In the genomic region with DNA sequence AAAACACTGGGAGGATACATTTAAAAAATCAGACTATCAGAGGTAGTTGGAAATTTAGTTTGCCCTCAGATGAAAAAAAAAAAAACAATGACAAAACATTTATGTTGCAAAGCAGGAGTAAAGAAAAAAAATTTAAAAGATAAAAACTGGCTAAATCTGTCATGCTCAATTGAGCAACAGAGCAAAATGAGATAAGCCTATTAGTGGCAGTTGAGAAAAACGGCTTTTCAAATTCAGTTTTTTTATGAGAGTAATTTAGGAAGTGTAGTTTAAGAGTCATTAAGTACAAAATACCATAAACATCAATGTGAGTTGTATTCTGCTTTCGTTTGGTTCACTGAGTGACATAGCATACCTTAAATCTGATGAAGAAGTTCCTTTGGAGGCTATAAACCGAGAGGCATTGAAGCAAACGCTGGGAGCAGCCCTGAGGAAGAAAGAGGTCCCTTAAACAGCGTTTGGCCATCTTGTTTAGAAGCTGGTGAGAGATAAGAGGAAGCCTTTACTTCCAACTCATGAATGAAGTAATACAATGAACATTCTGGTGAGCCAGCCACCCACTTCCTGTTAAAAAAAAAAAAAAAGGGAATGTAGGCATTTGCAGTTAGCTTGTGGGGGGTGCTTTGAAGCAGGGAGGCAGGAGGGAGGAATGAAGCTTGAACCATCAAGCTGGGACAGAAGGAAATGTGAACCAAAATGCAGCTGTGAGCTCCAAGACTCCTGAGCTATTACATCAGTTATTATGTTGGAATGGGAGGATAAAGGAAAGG, we compare ENCODE assay signal across 9 cellular contexts.
A peak's percentile ranks its signal among the peaks of the same experiment; 100 is the strongest.
DNase-seq lines count a peak whose midpoint lies in the region; ATAC-seq and TF ChIP-seq lines count a peak whose summit lies in the region.
"Had no signal": no experiment of that assay in that cellular context is flagged by ENCODE, and none has a peak within 500 bp of the region (broad histone marks: within the 10 kb centered on the region; RNA-seq: fewer than 3 reads in every experiment).

No MANE protein-coding gene starts in this region.

- H3K4me1 Mint-ChIP-seq in type B pancreatic cell (ENCODE audit: unreplicated experiment): peaks cover 8% of the 10 kb centered on the region

- ATAC-seq in HG02870 (IDR thresholded peaks at IDR 0.05; ENCODE audit: unreplicated experiment): no peak

- TF ChIP-seq CTCF in type B pancreatic cell (conservative IDR thresholded peaks at IDR 0.05): no peak

- no peak overlapping the region for H3K27ac Mint-ChIP-seq in type B pancreatic cell

- in situ Hi-C loops in SK-MEL-5 (cut with HindIII; ENCODE audit: low pct_unique_long_range_greater_than_20kb, low sequenced_read_pairs): no loop called here

- H3K36me3 Mint-ChIP-seq in type B pancreatic cell: no peaks in the 10 kb centered on the region

- H3K9me3 Mint-ChIP-seq in type B pancreatic cell: no peaks in the 10 kb centered on the region

- peak; percentile 77 for DNase-seq in H4 (ENCODE audit: low spot score)
- peak; percentile 23 for DNase-seq in SK-MEL-5 (ENCODE audit: low read depth, low spot score)
- DNase-seq in foreskin melanocyte: peak; percentile 74
- peak; percentile 72 for DNase-seq in skeletal muscle cell (ENCODE audit: low read depth)
- no peak for DNase-seq in type B pancreatic cell (ENCODE audit: extremely low spot score, unreplicated experiment)
- no peak for DNase-seq in T-helper 9 cell
- no peak for DNase-seq in ureter (ENCODE audit: low spot score)
- DNase-seq: anterior cingulate cortex had no signal

- no peaks in the 10 kb centered on the region for H3K27me3 Mint-ChIP-seq in type B pancreatic cell

- H3K4me3 Mint-ChIP-seq in type B pancreatic cell: no peak overlapping the region

- H3K4me3 ChIP-seq in skeletal muscle cell (ENCODE audit: low read depth, low read length): no peak overlapping the region

Comparison
In these comparisons a context has a peak if more than half of its experiments do, and no peak if none do; other contexts are left out.
1. DNase-seq: peak in H4 (single experiment), SK-MEL-5 (single experiment), foreskin melanocyte (single experiment) and skeletal muscle cell (single experiment); none in type B pancreatic cell (single experiment), T-helper 9 cell (single experiment) and ureter (single experiment).